20 cellular contexts compared by ENCODE assay signal in the genomic region with DNA sequence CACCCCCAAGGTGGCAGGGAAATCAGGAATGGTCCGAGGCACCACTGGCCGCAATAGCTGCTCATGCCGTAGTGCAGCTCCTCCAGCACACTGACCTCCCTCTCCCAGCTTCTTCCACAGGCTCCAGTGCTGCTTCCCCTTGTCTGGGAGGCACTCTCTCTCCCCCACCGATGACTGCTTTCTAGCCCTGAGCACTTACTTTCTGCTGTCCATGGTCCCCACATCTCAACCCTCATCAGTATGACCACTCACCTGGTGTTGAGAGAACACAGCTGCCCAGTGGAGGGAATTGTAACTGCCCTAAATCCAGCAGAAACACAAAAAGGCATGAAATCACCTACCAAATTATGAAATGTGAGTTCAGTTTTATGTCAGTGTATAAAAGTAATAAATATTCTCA.
"Had no signal": no experiment of that assay in that cellular context is flagged by ENCODE, and none has a peak within 500 bp of the region (broad histone marks: within the 10 kb centered on the region; RNA-seq: fewer than 3 reads in every experiment).

No MANE protein-coding gene starts in this region.

- H3K27me3 ChIP-seq: cardiac muscle cell, pancreas, upper lobe of left lung had no signal

- H3K36me3 ChIP-seq: cardiac muscle cell, pancreas, upper lobe of left lung had no signal

- H3K27ac Mint-ChIP-seq: activated naive CD4-positive, alpha-beta T cell treated with anti-CD3 and anti-CD28 coated beads, Interleukin-2, amount 10 ng/mL, durations not matched to agents 7 days and 5 days; nephron; T-cell; T-helper 2 cell treated with Interferon-gamma antibody and Interleukin-4, amounts not matched to agents 5 μg/mL and 100 μg/mL, for 36 hours had no signal

- H3K4me3 Mint-ChIP-seq: activated naive CD4-positive, alpha-beta T cell treated with anti-CD3 and anti-CD28 coated beads, Interleukin-2, amount 10 ng/mL, durations not matched to agents 7 days and 5 days; nephron; T-cell; T-helper 2 cell treated with Interferon-gamma antibody and Interleukin-4, amounts not matched to agents 5 μg/mL and 100 μg/mL, for 36 hours had no signal

- H3K4me1 Mint-ChIP-seq: activated naive CD4-positive, alpha-beta T cell treated with anti-CD3 and anti-CD28 coated beads, Interleukin-2, amount 10 ng/mL, durations not matched to agents 7 days and 5 days; nephron; T-cell had no signal

- H3K36me3 Mint-ChIP-seq: activated naive CD4-positive, alpha-beta T cell treated with anti-CD3 and anti-CD28 coated beads, Interleukin-2, amount 10 ng/mL, durations not matched to agents 7 days and 5 days; T-cell had no signal

- H3K27ac ChIP-seq: cardiac muscle cell, pancreas, psoas muscle, upper lobe of left lung had no signal

- H3K4me3 ChIP-seq: cardiac muscle cell, pancreas, psoas muscle, upper lobe of left lung had no signal

- DNase-seq: activated CD4-positive, alpha-beta T cell treated with anti-CD3 and anti-CD28 coated beads, Interleukin-2, amount 50 U/mL, for 4 hours; activated effector memory CD4-positive, alpha-beta T cell treated with anti-CD3 and anti-CD28 coated beads, Interleukin-2, amount 50 U/mL, for 16 hours; activated naive CD4-positive, alpha-beta T cell treated with anti-CD3 and anti-CD28 coated beads, Interleukin-2, amount 10 ng/mL, durations not matched to agents 7 days and 5 days; activated T-cell treated with anti-CD3 and anti-CD28 coated beads, Interleukin-2, amount 50 U/mL, for 48 hours; cortex of kidney; foreskin melanocyte; left ventricle myocardium superior; pancreas; psoas muscle; right cardiac atrium; stimulated activated CD4-positive, alpha-beta T cell treated with anti-CD3 and anti-CD28 coated beads, Interleukin-12 subunit alpha, Interleukin-12 subunit beta, amount 100 ng/mL, for 4 hours; stimulated activated CD4-positive, alpha-beta T cell treated with anti-CD3 and anti-CD28 coated beads, Interleukin-4, amount 100 ng/mL, for 4 hours; stimulated activated naive CD8-positive, alpha-beta T cell treated with anti-CD3 and anti-CD28 coated beads, Interleukin-15, Interleukin-2, amounts not matched to agents 100 U/mL and 50 U/mL, for 24 hours; T-cell; upper lobe of left lung had no signal

- H3K4me1 ChIP-seq: pancreas, psoas muscle, upper lobe of left lung had no signal

- FAIRE-seq: endometrium, pancreas, TTC549 had no signal

- ATAC-seq: left ventricle myocardium superior; pancreas; psoas muscle; right cardiac atrium; stimulated activated naive CD8-positive, alpha-beta T cell treated with anti-CD3 and anti-CD28 coated beads, Interleukin-15, Interleukin-2, amounts not matched to agents 100 U/mL and 50 U/mL, for 24 hours; T-cell had no signal

- H3K9me3 Mint-ChIP-seq: activated naive CD4-positive, alpha-beta T cell treated with anti-CD3 and anti-CD28 coated beads, Interleukin-2, amount 10 ng/mL, durations not matched to agents 7 days and 5 days; nephron; T-cell; T-helper 2 cell treated with Interferon-gamma antibody and Interleukin-4, amounts not matched to agents 5 μg/mL and 100 μg/mL, for 36 hours had no signal

- H3K9me3 ChIP-seq: pancreas, psoas muscle, upper lobe of left lung had no signal
